ENCODE assay signal across 1 cellular context in genomic region chr17:82299452-82299851, GRCh38.
TF ChIP-seq lines count a peak whose summit lies in the region.

No MANE protein-coding gene starts in this region.

TF ChIP-seq in endothelial cell of umbilical vein, 7 proteins besides CTCF, POLR2A, EP300 and RAD21 (continued from another document):
- no peak for TF ChIP-seq EZH2 (IDR thresholded peaks at IDR 0.05; ENCODE audit: borderline replicate concordance, low read depth, low read length, severe bottlenecking)
- no peak for TF ChIP-seq JUN (IDR thresholded peaks at IDR 0.05; ENCODE audit: borderline replicate concordance, insufficient read depth, insufficient read length, low read depth)
- no peak for TF ChIP-seq POLR2AphosphoS5 (IDR thresholded peaks at IDR 0.05; ENCODE audit: insufficient read depth, low read depth, low read length)
- no peak for TF ChIP-seq FOS (IDR thresholded peaks at IDR 0.05; ENCODE audit: borderline replicate concordance, insufficient read depth, low read length)
- no peak for TF ChIP-seq GATA2 (IDR thresholded peaks at IDR 0.05; ENCODE audit: insufficient read depth, insufficient read length, low read depth, low read length)
